Comparison of ENCODE assay signal across 12 cellular contexts in the genomic region with DNA sequence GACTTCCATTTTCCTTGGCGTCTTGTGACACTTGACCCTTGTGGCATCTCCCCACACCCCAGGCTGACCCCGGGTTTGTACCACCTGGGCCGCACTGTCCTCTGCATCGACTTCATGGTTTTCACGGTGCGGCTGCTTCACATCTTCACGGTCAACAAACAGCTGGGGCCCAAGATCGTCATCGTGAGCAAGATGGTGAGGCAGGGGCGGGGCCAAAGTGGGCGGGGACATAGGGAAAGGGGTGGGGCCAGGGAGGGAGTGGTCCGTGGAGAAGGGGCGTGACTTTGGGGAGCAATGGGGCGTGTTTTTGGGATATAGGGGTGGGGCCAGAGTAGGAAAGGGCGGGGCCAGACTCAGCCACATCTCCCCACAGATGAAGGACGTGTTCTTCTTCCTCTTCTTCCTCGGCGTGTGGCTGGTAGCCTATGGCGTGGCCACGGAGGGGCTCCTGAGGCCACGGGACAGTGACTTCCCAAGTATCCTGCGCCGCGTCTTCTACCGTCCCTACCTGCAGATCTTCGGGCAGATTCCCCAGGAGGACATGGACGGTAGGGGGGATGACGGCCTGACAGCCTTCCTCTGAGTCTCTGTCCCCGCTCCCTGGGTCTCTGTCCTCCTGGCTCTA. TPM values are rescaled to one million over a fixed set of nuclear protein-coding genes. Genes with fewer than 3 reads are reported as not detected.
DNase-seq lines count a peak whose midpoint lies in the region; ATAC-seq, FAIRE-seq and TF ChIP-seq lines count a peak whose summit lies in the region.
"Had no signal": no experiment of that assay in that cellular context is flagged by ENCODE, and none has a peak within 500 bp of the region (broad histone marks: within the 10 kb centered on the region; RNA-seq: fewer than 3 reads in every experiment).

No MANE protein-coding gene starts in this region.

- peak; percentile 95 for FAIRE-seq in K562 (lab: Jason Lieb, UNC)

- no peaks in the 10 kb centered on the region for H3K9me3 Mint-ChIP-seq in activated naive CD4-positive, alpha-beta T cell treated with anti-CD3 and anti-CD28 coated beads, Interleukin-2, amount 10 ng/mL, durations not matched to agents 7 days and 5 days

- H3K36me3 Mint-ChIP-seq in activated naive CD4-positive, alpha-beta T cell treated with anti-CD3 and anti-CD28 coated beads, Interleukin-2, amount 10 ng/mL, durations not matched to agents 7 days and 5 days = no peaks in the 10 kb centered on the region

- no peak for TF ChIP-seq CTCF in K562 (IDR thresholded peaks at IDR 0.05 in 2 of 3, conservative IDR thresholded peaks at IDR 0.05 in 1 of 3; ENCODE audit: insufficient read depth in 2 of 3, low read depth in 1 of 3, low read length in 3 of 3)

- peaks cover 7% of the 10 kb centered on the region for H3K4me1 Mint-ChIP-seq in activated naive CD4-positive, alpha-beta T cell treated with anti-CD3 and anti-CD28 coated beads, Interleukin-2, amount 10 ng/mL, durations not matched to agents 7 days and 5 days

- H3K27me3 Mint-ChIP-seq in activated naive CD4-positive, alpha-beta T cell treated with anti-CD3 and anti-CD28 coated beads, Interleukin-2, amount 10 ng/mL, durations not matched to agents 7 days and 5 days = peaks cover 7% of the 10 kb centered on the region

- no TSS peak for BruUV-seq in K562 (replicated peaks; lab: Mats Ljungman, UMichigan)

- peak; percentile 45; the same call in 1 of the 2 replicates for TF ChIP-seq POLR2A in K562 (conservative IDR thresholded peaks at IDR 0.05)

- H3K4me2 ChIP-seq in K562 (ENCODE audit: insufficient read depth, low read length) = peak overlapping the region; percentile 78

- no peaks in the 10 kb centered on the region for H4K20me1 ChIP-seq in K562 (replicated peaks; ENCODE audit: control insufficient read depth, insufficient read depth, low read length)

- H3K9me3 ChIP-seq in K562 (replicated peaks; ENCODE audit: control insufficient read depth, insufficient read depth, low read depth, low read length) = no peaks in the 10 kb centered on the region
- H3K9me3 ChIP-seq: Peyer's patch had no signal

- peak; percentile 25 for DNase-seq in activated naive CD4-positive, alpha-beta T cell treated with anti-CD3 and anti-CD28 coated beads, Interleukin-2, amount 10 ng/mL, durations not matched to agents 7 days and 5 days
- DNase-seq in activated naive CD4-positive, alpha-beta T cell (lab: John Stamatoyannopoulos, UW) = no peak
- peak; percentile 69 for DNase-seq in NOMO-1 (lab: John Stamatoyannopoulos, UW; ENCODE audit: unreplicated experiment in 2 of 2)
- peak; percentile 84 to 97 (median 96) for DNase-seq in K562 (ENCODE audit: extremely low read depth in 1 of 4, low spot score in 3 of 4)
- DNase-seq in stimulated activated CD4-positive, alpha-beta T cell treated with anti-CD3 and anti-CD28 coated beads, Interleukin-4, amount 100 ng/mL, for 24 hours = peak; percentile 15
- no peak for DNase-seq in SIG-M5 (lab: John Stamatoyannopoulos, UW)
- no peak for DNase-seq in islet precursor cell
- DNase-seq: C1 segment of cervical spinal cord, NCI-H1436 had no signal

- H3K4me3 ChIP-seq in K562 = peak overlapping the region; percentile 31
- H3K4me3 ChIP-seq: Peyer's patch had no signal

- no peak for TF ChIP-seq EP300 in K562 (IDR thresholded peaks at IDR 0.05; ENCODE audit: low read length)

- peaks cover 0 to 14% of the 10 kb centered on the region in 2 experiments; a peak in 3 of 5 replicates for H3K4me1 ChIP-seq in K562 (replicated peaks in 1 of 2; ENCODE audit: control insufficient read depth in 2 of 2, insufficient read depth in 2 of 2, low read length in 2 of 2)

- no peaks in the 10 kb centered on the region for H3K79me2 ChIP-seq in K562 (ENCODE audit: control insufficient read depth, insufficient read depth, low read length)

- no peak overlapping the region for H3K27ac Mint-ChIP-seq in activated naive CD4-positive, alpha-beta T cell treated with anti-CD3 and anti-CD28 coated beads, Interleukin-2, amount 10 ng/mL, durations not matched to agents 7 days and 5 days

- no peak for TF ChIP-seq RAD21 in K562 (CRISPR knock-in tag; conservative IDR thresholded peaks at IDR 0.05 in 1 of 2, IDR thresholded peaks at IDR 0.05 in 1 of 2)

- H3K27me3 ChIP-seq in K562 (ENCODE audit: control insufficient read depth in 2 of 2, insufficient read depth in 2 of 2, low read length in 2 of 2) = no peaks in the 10 kb centered on the region
- H3K27me3 ChIP-seq: Peyer's patch had no signal

- POLR2A ChIA-PET in K562 (lab: Yijun Ruan, JAX) = interaction anchor here (0.7 to 3.0 kb wide), 6 partner anchors 25 to 198 kb away, joined by 3 to 22 read pairs (median 4); no protein-coding TSS in a partner anchor

- peaks cover 36% of the 10 kb centered on the region; the same call in 2 of the 3 replicates for H3K36me3 ChIP-seq in K562 (ENCODE audit: control insufficient read depth, insufficient read depth, low read length)

- in situ Hi-C loops in K562 (cut with MboI) = no loop called here

- peak overlapping the region in 1 of 2 experiments; percentile 65; a peak in 1 of 4 replicates for H3K9ac ChIP-seq in K562 (ENCODE audit: insufficient read depth in 1 of 2, low read depth in 2 of 2, low read length in 2 of 2)

- CTCF ChIA-PET in activated naive CD4-positive, alpha-beta T cell treated with anti-CD3 and anti-CD28 coated beads, Interleukin-2, amount 10 ng/mL, durations not matched to agents 7 days and 5 days (lab: Charles Lee) = interaction anchor here (0.9 to 2.5 kb wide), 5 partner anchors 10 to 206 kb away, joined by 4 to 12 read pairs (median 5); partner anchors contain the start of gene RUVBL2
- CTCF ChIA-PET in K562 (lab: Yijun Ruan, JAX; ENCODE audit: low intra/inter-chr PET ratio) = interaction anchor here (0.6 kb wide), 1 partner anchor 9 kb away, joined by 3 read pairs; no protein-coding TSS in a partner anchor

- no peaks in the 10 kb centered on the region for H3K9me1 ChIP-seq in K562 (ENCODE audit: control insufficient read depth, insufficient read depth, low read length)

- peak; percentile 97 for ATAC-seq in K562
- no peak for ATAC-seq in GM19397 (IDR thresholded peaks at IDR 0.05; ENCODE audit: unreplicated experiment)

- H3K27ac ChIP-seq in K562 (ENCODE audit: extremely low read depth, low read depth, low read length) = peak overlapping the region; percentile 72; the same call in 1 of the 3 replicates
- H3K27ac ChIP-seq: Peyer's patch had no signal

- H3K4me3 Mint-ChIP-seq in activated naive CD4-positive, alpha-beta T cell treated with anti-CD3 and anti-CD28 coated beads, Interleukin-2, amount 10 ng/mL, durations not matched to agents 7 days and 5 days = no peak overlapping the region

- H2AFZ ChIP-seq in K562 (ENCODE audit: low read depth, low read length) = peak overlapping the region; percentile 54

- intact Hi-C loops in K562 (cut with micrococcal nuclease) = no loop called here

- WGBS in K562 (ENCODE audit: insufficient coverage, low coverage, missing lambda C conversion rate) = 45% methylated on average over 18 of the region's 29 CpGs

TF ChIP-seq in K562, 482 proteins besides CTCF, POLR2A, EP300 and RAD21 (continues in another document):
- TF ChIP-seq ZNF224 (CRISPR knock-in tag; IDR thresholded peaks at IDR 0.05) = no peak
- TF ChIP-seq EZH2 (IDR thresholded peaks at IDR 0.05; ENCODE audit: borderline replicate concordance, low read depth, low read length) = no peak
- TF ChIP-seq NR2C2 (CRISPR knock-in tag; IDR thresholded peaks at IDR 0.05) = no peak
- TF ChIP-seq NR2C2 (tag; IDR thresholded peaks at IDR 0.05) = no peak
- no peak for TF ChIP-seq CTBP1 (IDR thresholded peaks at IDR 0.05; ENCODE audit: borderline replicate concordance)
- TF ChIP-seq ATF1 (CRISPR knock-in tag; IDR thresholded peaks at IDR 0.05) = no peak
- TF ChIP-seq ATF1 (tag; IDR thresholded peaks at IDR 0.05) = peak; percentile 48
- no peak for TF ChIP-seq HDAC3 (IDR thresholded peaks at IDR 0.05; ENCODE audit: borderline replicate concordance, partially characterized antibody)

RNA-seq across cellular contexts. Expression of gene TRPM4, which starts 42.8 kb away (rescaled TPM):
- total RNA-seq in K562 (2011; cell fraction: chromatin; rRNA removed; ENCODE audit: low replicate concordance) = 86.3 and 161 TPM in 2 replicates
- total RNA-seq in K562 (2011; cell fraction: nucleolus; rRNA removed) = 82.0 and 87.9 TPM in 2 replicates
- total RNA-seq in K562 (2011; cell fraction: nucleoplasm; rRNA removed) = 97.8 and 143 TPM in 2 replicates
- total RNA-seq in K562 (2014; rRNA removed) (35.3 and 37.3 TPM in 2 replicates), K562 (2014; rRNA removed; fragmentation: Illumina TruSeq; extraction: Trizol) (7.9 and 8.3 TPM in 2 replicates), K562 (2015; rRNA removed; fragmentation: Illumina TruSeq; extraction: Trizol) (15.0 and 15.2 TPM in 2 replicates), K562 (2021) (34.6 and 37.8 TPM in 2 replicates)
- polyA plus RNA-seq in K562 (2011; rRNA removed) (19.2 and 20.5 TPM in 2 replicates), K562 (2014; fragmentation: Illumina TruSeq; extraction: Trizol) (14.7 and 25.2 TPM in 2 replicates), K562 (2014; fragmentation: Nextera tagmentation; extraction: Ambion mirVana) (1 to 10 TPM; 6.5 to 7.9 TPM), K562 (2014; rRNA removed) (45.4 and 56.6 TPM in 2 replicates)
- polyA plus RNA-seq in K562 (2011; cell fraction: cytosol; rRNA removed) = 21.6 and 37.6 TPM in 2 replicates
- polyA plus RNA-seq in K562 (2011; cell fraction: nucleus; rRNA removed) = 66.9 and 85.9 TPM in 2 replicates
- 26.9 and 31.4 TPM in 2 replicates for polyA plus RNA-seq in K562 (2012)
- polyA minus RNA-seq in K562 (2011; rRNA and poly(A)+ RNA removed) = 5.8 and 8.2 TPM in 2 replicates
- polyA minus RNA-seq in K562 (2011; cell fraction: cytosol; rRNA and poly(A)+ RNA removed) = 14.5 and 15.4 TPM in 2 replicates
- 16.0 and 19.0 TPM in 2 replicates for polyA minus RNA-seq in K562 (2011; cell fraction: nucleus; rRNA and poly(A)+ RNA removed)

RNA-seq across cellular contexts. Expression of gene HRC, which starts 45.2 kb away (rescaled TPM):
- total RNA-seq in K562 (2011; cell fraction: chromatin; rRNA removed; ENCODE audit: low replicate concordance) = 32.2 and 45.2 TPM in 2 replicates
- 32.8 and 33.2 TPM in 2 replicates for total RNA-seq in K562 (2011; cell fraction: nucleolus; rRNA removed)
- 43.6 and 52.1 TPM in 2 replicates for total RNA-seq in K562 (2011; cell fraction: nucleoplasm; rRNA removed)
- 15.6 and 20.8 TPM in 2 replicates for total RNA-seq in K562 (2014; rRNA removed)
- 10.0 and 11.7 TPM in 2 replicates for total RNA-seq in K562 (2014; rRNA removed; fragmentation: Illumina TruSeq; extraction: Trizol)
- 15.9 and 16.1 TPM in 2 replicates for total RNA-seq in K562 (2015; rRNA removed; fragmentation: Illumina TruSeq; extraction: Trizol)
- total RNA-seq in K562 (2021) = 14.8 and 15.6 TPM in 2 replicates
- 13.1 and 22.3 TPM in 2 replicates for polyA plus RNA-seq in K562 (2011; rRNA removed)
- polyA plus RNA-seq in K562 (2011; cell fraction: cytosol; rRNA removed) = 12.4 and 22.9 TPM in 2 replicates
- 28.6 and 29.0 TPM in 2 replicates for polyA plus RNA-seq in K562 (2011; cell fraction: nucleus; rRNA removed)
- 15.3 and 17.4 TPM in 2 replicates for polyA plus RNA-seq in K562 (2012)
- 17.9 and 18.7 TPM in 2 replicates for polyA plus RNA-seq in K562 (2014; fragmentation: Illumina TruSeq; extraction: Trizol)
- 1 to 10 TPM in 1 of 2 experiments, under 1 TPM in 1; 0.66 to 1.2 TPM for polyA plus RNA-seq in K562 (2014; fragmentation: Nextera tagmentation; extraction: Ambion mirVana)
- 11.8 and 13.7 TPM in 2 replicates for polyA plus RNA-seq in K562 (2014; rRNA removed)
- 18.4 and 24.8 TPM in 2 replicates for polyA minus RNA-seq in K562 (2011; rRNA and poly(A)+ RNA removed)
- polyA minus RNA-seq in K562 (2011; cell fraction: cytosol; rRNA and poly(A)+ RNA removed) = 7.2 and 13.7 TPM in 2 replicates
- 4.0 and 6.3 TPM in 2 replicates for polyA minus RNA-seq in K562 (2011; cell fraction: nucleus; rRNA and poly(A)+ RNA removed)
- total RNA-seq: osteocyte had no signal

Comparison
In these comparisons a context has a peak if more than half of its experiments do, and no peak if none do; other contexts are left out.
1. DNase-seq: peak in activated naive CD4-positive, alpha-beta T cell treated with anti-CD3 and anti-CD28 coated beads, Interleukin-2, amount 10 ng/mL, durations not matched to agents 7 days and 5 days (single experiment), NOMO-1 (2 of 2), K562 (4 of 4) and stimulated activated CD4-positive, alpha-beta T cell treated with anti-CD3 and anti-CD28 coated beads, Interleukin-4, amount 100 ng/mL, for 24 hours (single experiment); none in activated naive CD4-positive, alpha-beta T cell (0 of 4), SIG-M5 (single experiment) and islet precursor cell (single experiment).